8 cellular contexts compared by ENCODE assay signal in genomic region chr7:25069900-25070443, GRCh38. TPM values are rescaled to one million over a fixed set of nuclear protein-coding genes. Genes with fewer than 3 reads are reported as not detected.
DNase-seq lines count a peak whose midpoint lies in the region; ATAC-seq and TF ChIP-seq lines count a peak whose summit lies in the region.

No MANE protein-coding gene starts in this region.

- DNase-seq in AG09319 (ENCODE audit: extremely low read depth, low read depth) (peak; percentile 75), NCI-H2029 treated with DMSO at 0.1 percent for 48 hours (lab: John Stamatoyannopoulos, UW) (peak; percentile 66), T-helper 9 cell (peak; percentile 11), cerebellar cortex (ENCODE audit: low spot score) (peak; percentile 51), left colon (peak; percentile 28 to 31)
- DNase-seq in stimulated activated CD4-positive, alpha-beta T cell treated with anti-CD3 and anti-CD28 coated beads, Interleukin-4, amount 100 ng/mL, for 1 hour = peak; percentile 10

- intact Hi-C loops in left colon (cut with DNase I, micrococcal nuclease) = loop anchor here (5.0 to 10.0 kb wide), 2 partner anchors 253 to 255 kb away; no protein-coding TSS in a partner anchor

- peak; percentile 71 for TF ChIP-seq CTCF in AG09319 (IDR thresholded peaks at IDR 0.05; ENCODE audit: low read depth, low read length)

- ATAC-seq in GM18517 (IDR thresholded peaks at IDR 0.05; ENCODE audit: unreplicated experiment) = peak; percentile 61
- ATAC-seq in left colon = peak; percentile 59
- ATAC-seq in HG03280 (IDR thresholded peaks at IDR 0.05; ENCODE audit: unreplicated experiment) = no peak

RNA-seq across cellular contexts. Expression of gene CYCS, which starts 55.1 kb away (rescaled TPM):
- total RNA-seq in left colon = 100 to 1,000 TPM; 337 to 391 TPM

Comparison
In these comparisons a context has a peak if more than half of its experiments do, and no peak if none do; other contexts are left out.
1. DNase-seq: peak in every context shown above with its lines; median percentile 75 in AG09319; 66 in NCI-H2029 treated with DMSO at 0.1 percent for 48 hours; 51 in cerebellar cortex; 30 in left colon; 11 in T-helper 9 cell; 10 in stimulated activated CD4-positive, alpha-beta T cell treated with anti-CD3 and anti-CD28 coated beads, Interleukin-4, amount 100 ng/mL, for 1 hour.